In the genomic region with DNA sequence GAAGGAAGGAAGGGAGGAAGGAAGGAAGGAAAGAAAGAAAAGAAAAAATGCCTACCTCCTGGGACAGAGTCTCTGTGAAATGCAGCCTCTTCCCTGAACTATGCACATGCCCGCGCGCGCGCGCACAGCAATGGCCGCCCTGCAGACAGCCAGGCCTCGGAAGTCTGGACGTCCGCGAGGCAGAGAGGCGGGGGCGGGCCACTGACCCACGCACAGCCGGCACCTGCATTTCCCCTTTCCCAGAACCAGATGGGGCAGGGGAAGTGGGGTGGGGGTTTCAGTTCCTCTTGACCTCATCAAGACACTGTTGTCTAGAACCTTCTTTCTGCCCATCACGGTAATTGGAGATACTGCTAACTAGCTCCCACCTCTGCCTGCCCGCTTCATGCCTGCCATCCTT, we compare ENCODE assay signal across 8 cellular contexts.
DNase-seq lines count a peak whose midpoint lies in the region; ATAC-seq and TF ChIP-seq lines count a peak whose summit lies in the region.
"Not testable (repeated sequence)": the region's sequence is repeated elsewhere in the genome, so short reads cannot be mapped to it uniquely, and the experiment has no call there.

No MANE protein-coding gene starts in this region.

- not testable (repeated sequence) for TF ChIP-seq CTCF in SU-DHL-6 (IDR thresholded peaks at IDR 0.05; ENCODE audit: insufficient read depth, low read length, poor library complexity, severe bottlenecking)

- H3F3A ChIP-seq in SU-DHL-6 (ENCODE audit: insufficient read depth), result not testable (repeated sequence)

- H4K20me1 ChIP-seq in SU-DHL-6 (ENCODE audit: low read depth, low read length), result not testable (repeated sequence)

- peak; percentile 51 for ATAC-seq in GM21576 (IDR thresholded peaks at IDR 0.05; ENCODE audit: unreplicated experiment)
- ATAC-seq in HG03280 (IDR thresholded peaks at IDR 0.05; ENCODE audit: unreplicated experiment), result peak; percentile 63
- peak; percentile 25 for ATAC-seq in esophagus mucosa
- ATAC-seq in stimulated activated naive CD8-positive, alpha-beta T cell treated with anti-CD3 and anti-CD28 coated beads, Interleukin-15, Interleukin-2, amounts not matched to agents 100 U/mL and 50 U/mL, for 24 hours, result not testable (repeated sequence)

- not testable (repeated sequence) for H3K4me3 ChIP-seq in SU-DHL-6 (ENCODE audit: insufficient read depth, low read length, poor library complexity, severe bottlenecking)

- H3K9ac ChIP-seq in SU-DHL-6 (ENCODE audit: low read length), result not testable (repeated sequence)

- not testable (repeated sequence) for H3K9me3 ChIP-seq in SU-DHL-6 (ENCODE audit: insufficient read depth, low read length)

- 0 out of 2 replicates have a peak overlapping the region, but pooled peaks have one; percentile 32 for H3K27ac ChIP-seq in SU-DHL-6 (ENCODE audit: low read depth, low read length)

- DNase-seq in CD1c-positive myeloid dendritic cell (ENCODE audit: extremely low spot score) (peak; percentile 44), islet precursor cell (peak; percentile 12), mucosa of gallbladder (ENCODE audit: low spot score) (peak; percentile 17)
- DNase-seq in stimulated activated naive CD8-positive, alpha-beta T cell treated with anti-CD3 and anti-CD28 coated beads, Interleukin-15, Interleukin-2, amounts not matched to agents 100 U/mL and 50 U/mL, for 24 hours, result peak; percentile 7

- H3K9me2 ChIP-seq in SU-DHL-6 (replicated peaks; ENCODE audit: insufficient read depth, low read length), result not testable (repeated sequence)

- H3K4me2 ChIP-seq in SU-DHL-6 (ENCODE audit: low read depth, low read length, poor library complexity, severe bottlenecking), result not testable (repeated sequence)

- not testable (repeated sequence) for H2AFZ ChIP-seq in SU-DHL-6 (ENCODE audit: low read depth, low read length, severe bottlenecking)

- H3K36me3 ChIP-seq in SU-DHL-6 (ENCODE audit: low read length), result not testable (repeated sequence)

- H3K79me2 ChIP-seq in SU-DHL-6 (ENCODE audit: insufficient read depth, low read length), result not testable (repeated sequence)

- H3K27me3 ChIP-seq in SU-DHL-6 (ENCODE audit: low read length), result not testable (repeated sequence)
